ENCODE assay signal across 16 cellular contexts in genomic region chr7:50502947-50503346, GRCh38. TPM values are rescaled to one million over a fixed set of nuclear protein-coding genes. Genes with fewer than 3 reads are reported as not detected.
DNase-seq lines count a peak whose midpoint lies in the region; ATAC-seq, FAIRE-seq and TF ChIP-seq lines count a peak whose summit lies in the region.
"Had no signal": no experiment of that assay in that cellular context is flagged by ENCODE, and none has a peak within 500 bp of the region (broad histone marks: within the 10 kb centered on the region; RNA-seq: fewer than 3 reads in every experiment).

No MANE protein-coding gene starts in this region.

- H3K4me2 ChIP-seq in HepG2 (ENCODE audit: low read depth, low read length): no peak overlapping the region
- H3K4me2 ChIP-seq: KMS-11 had no signal

- in situ Hi-C loops in HepG2 (cut with HindIII; ENCODE audit: extremely low pct_ligation_motif_present, low pct_unique_long_range_greater_than_20kb): no loop called here

- BruUV-seq in HepG2 (replicated peaks; lab: Mats Ljungman, UMichigan): no TSS peak
- BruUV-seq in Caco-2 (replicated peaks; lab: Mats Ljungman, UMichigan): no TSS peak

- no peaks in the 10 kb centered on the region for H3K36me3 Mint-ChIP-seq in stimulated activated naive B cell treated with anti-CD40 and anti-IgM and Interleukin-4, amounts not matched to agents 10 μg/mL and 1 μg/mL and 100 μg/mL, for 72 hours
- no peaks in the 10 kb centered on the region for H3K36me3 Mint-ChIP-seq in Caco-2 (ENCODE audit: insufficient read depth, unreplicated experiment)
- H3K36me3 Mint-ChIP-seq: naive B cell had no signal

- H3K4me1 ChIP-seq in HepG2 (ENCODE audit: insufficient read depth, low read length): no peaks in the 10 kb centered on the region
- H3K4me1 ChIP-seq in Caco-2: no peaks in the 10 kb centered on the region

- 100% methylated on average over 3 of the region's 5 CpGs for WGBS in HepG2 (ENCODE audit: low lambda C conversion rate)

- ATAC-seq in left lobe of liver: peak; percentile 32
- ATAC-seq in stimulated activated naive B cell treated with anti-CD40 and anti-IgM and Interleukin-4, amounts not matched to agents 10 μg/mL and 1 μg/mL and 100 μg/mL, for 72 hours (replicated peaks): no peak
- no peak for ATAC-seq in HepG2

- no peak overlapping the region for H2AFZ ChIP-seq in HepG2 (ENCODE audit: low read length)

- H3K27ac Mint-ChIP-seq in stimulated activated naive B cell treated with anti-CD40 and anti-IgM and Interleukin-4, amounts not matched to agents 10 μg/mL and 1 μg/mL and 100 μg/mL, for 72 hours: peak overlapping the region; percentile 69
- H3K27ac Mint-ChIP-seq in Caco-2 (ENCODE audit: unreplicated experiment): no peak overlapping the region
- H3K27ac Mint-ChIP-seq: activated T-helper 1 cell treated with anti-CD3 and anti-CD28 coated beads, Interleukin-12 subunit alpha, Interleukin-12 subunit beta, Interleukin-2, Interleukin-4 antibody, amounts not matched to agents 30 ng/mL and 10 ng/mL and 1 ng/mL, durations not matched to agents 14 hours and 24 hours and 36 hours; naive B cell had no signal

- DNase-seq in LHCN-M2 (ENCODE audit: low read depth) (peak; percentile 70), coronary artery (ENCODE audit: low spot score) (no peak), left lobe of liver (ENCODE audit: low spot score) (no peak), RCC 7860 (ENCODE audit: low spot score) (no peak), HepG2 (ENCODE audit: low spot score) (no peak), SKM-1 treated with dmso at 0.1 percent for 144 hours (lab: John Stamatoyannopoulos, UW; ENCODE audit: unreplicated experiment) (no peak), Caco-2 (no peak)
- DNase-seq in stimulated activated naive B cell treated with anti-CD40 and anti-IgM and Interleukin-4, amounts not matched to agents 10 μg/mL and 1 μg/mL and 100 μg/mL, for 72 hours: no peak
- DNase-seq: anterior cingulate cortex, H9, naive B cell, NCI-H1694 treated with DMSO at 0.1 percent for 48 hours, T-helper 9 cell had no signal

- peak overlapping the region; percentile 61 to 80 for H3K27ac ChIP-seq in coronary artery
- no peak overlapping the region for H3K27ac ChIP-seq in HepG2 (ENCODE audit: extremely low read length, insufficient read depth, low read length)
- H3K27ac ChIP-seq: KMS-11 had no signal

- no peak overlapping the region for H3K9ac ChIP-seq in HepG2 (ENCODE audit: insufficient read depth, low read depth, low read length)
- H3K9ac ChIP-seq: KMS-11 had no signal

- TF ChIP-seq CTCF in coronary artery (IDR thresholded peaks at IDR 0.05): no peak
- no peak for TF ChIP-seq CTCF in HepG2 (CRISPR knock-in tag; IDR thresholded peaks at IDR 0.05)
- TF ChIP-seq CTCF in Caco-2 (IDR thresholded peaks at IDR 0.05; ENCODE audit: insufficient read depth in 1 of 2, low read depth in 1 of 2, low read length in 1 of 2, severe bottlenecking in 1 of 2, unreplicated experiment in 1 of 2): no peak

- peaks cover 12 to 17% of the 10 kb centered on the region in 2 experiments; a peak in 3 of 5 replicates for H3K36me3 ChIP-seq in HepG2 (replicated peaks in 1 of 2; ENCODE audit: control insufficient read depth in 1 of 2, insufficient read depth in 2 of 2, low read length in 2 of 2)
- peaks cover 1% of the 10 kb centered on the region for H3K36me3 ChIP-seq in Caco-2 (ENCODE audit: control insufficient read depth, insufficient read depth, low read length)

- intact Hi-C loops in HepG2 (cut with micrococcal nuclease; ENCODE audit: unreplicated experiment) (no loop called here), Caco-2 (cut with micrococcal nuclease; ENCODE audit: unreplicated experiment) (no loop called here)

- no peaks in the 10 kb centered on the region for H3K4me1 Mint-ChIP-seq in stimulated activated naive B cell treated with anti-CD40 and anti-IgM and Interleukin-4, amounts not matched to agents 10 μg/mL and 1 μg/mL and 100 μg/mL, for 72 hours
- peaks cover 7% of the 10 kb centered on the region for H3K4me1 Mint-ChIP-seq in Caco-2 (ENCODE audit: low read depth, unreplicated experiment)
- H3K4me1 Mint-ChIP-seq: naive B cell had no signal

- POLR2A ChIA-PET in HepG2 (lab: Yijun Ruan, JAX): no interaction called here
- POLR2A ChIA-PET in Caco-2 (lab: Charles Lee): no interaction called here

- H3K4me3 ChIP-seq in coronary artery (no peak overlapping the region), HepG2 (replicated peaks in 1 of 3; ENCODE audit: insufficient read depth in 1 of 3, low read depth in 2 of 3, low read length in 3 of 3) (no peak overlapping the region), Caco-2 (ENCODE audit: low read depth, low read length) (no peak overlapping the region)

- no peaks in the 10 kb centered on the region for H3K79me2 ChIP-seq in HepG2 (ENCODE audit: insufficient read depth, low read length)

- H3K27me3 Mint-ChIP-seq in stimulated activated naive B cell treated with anti-CD40 and anti-IgM and Interleukin-4, amounts not matched to agents 10 μg/mL and 1 μg/mL and 100 μg/mL, for 72 hours: peaks cover 7 to 10% of the 10 kb centered on the region in 2 donors
- H3K27me3 Mint-ChIP-seq in Caco-2 (ENCODE audit: insufficient read depth, unreplicated experiment): no peaks in the 10 kb centered on the region

- TF ChIP-seq POLR2A in HepG2 (IDR thresholded peaks at IDR 0.05; ENCODE audit: insufficient read depth in 1 of 2, low read depth in 2 of 2, low read length in 2 of 2): no peak

- H3K27me3 ChIP-seq in HepG2 (ENCODE audit: control insufficient read depth in 1 of 2, insufficient read depth in 2 of 2, low read length in 2 of 2) (no peaks in the 10 kb centered on the region), Caco-2 (replicated peaks; ENCODE audit: control insufficient read depth, insufficient read depth, low read length) (no peaks in the 10 kb centered on the region)

- TF ChIP-seq EP300 in HepG2 (IDR thresholded peaks at IDR 0.05; ENCODE audit: low read depth in 2 of 2, low read length in 2 of 2) (no peak), HepG2 (CRISPR knock-in tag; IDR thresholded peaks at IDR 0.05; ENCODE audit: borderline replicate concordance) (no peak)

- no peak overlapping the region for H3K4me3 Mint-ChIP-seq in stimulated activated naive B cell treated with anti-CD40 and anti-IgM and Interleukin-4, amounts not matched to agents 10 μg/mL and 1 μg/mL and 100 μg/mL, for 72 hours
- H3K4me3 Mint-ChIP-seq in Caco-2 (ENCODE audit: unreplicated experiment): no peak overlapping the region
- H3K4me3 Mint-ChIP-seq: activated T-helper 1 cell treated with anti-CD3 and anti-CD28 coated beads, Interleukin-12 subunit alpha, Interleukin-12 subunit beta, Interleukin-2, Interleukin-4 antibody, amounts not matched to agents 30 ng/mL and 10 ng/mL and 1 ng/mL, durations not matched to agents 14 hours and 24 hours and 36 hours; H9; naive B cell had no signal

- no peaks in the 10 kb centered on the region for H4K20me1 ChIP-seq in HepG2 (ENCODE audit: insufficient read depth, low read length)

- peaks cover 0 to 2% of the 10 kb centered on the region in 2 donors for H3K9me3 Mint-ChIP-seq in stimulated activated naive B cell treated with anti-CD40 and anti-IgM and Interleukin-4, amounts not matched to agents 10 μg/mL and 1 μg/mL and 100 μg/mL, for 72 hours
- H3K9me3 Mint-ChIP-seq in Caco-2 (ENCODE audit: unreplicated experiment): no peaks in the 10 kb centered on the region
- H3K9me3 Mint-ChIP-seq: activated T-helper 1 cell treated with anti-CD3 and anti-CD28 coated beads, Interleukin-12 subunit alpha, Interleukin-12 subunit beta, Interleukin-2, Interleukin-4 antibody, amounts not matched to agents 30 ng/mL and 10 ng/mL and 1 ng/mL, durations not matched to agents 14 hours and 24 hours and 36 hours had no signal

- FAIRE-seq in RCC 7860 (lab: Jason Lieb, UNC) (no peak), HepG2 (lab: Jason Lieb, UNC) (no peak)
- FAIRE-seq: islet of Langerhans had no signal

- H3K9me3 ChIP-seq in HepG2 (ENCODE audit: low read length) (no peaks in the 10 kb centered on the region), Caco-2 (no peaks in the 10 kb centered on the region)

- CTCF ChIA-PET in HepG2 (lab: Yijun Ruan, JAX; ENCODE audit: low intra/inter-chr PET ratio, low total read pairs) (no interaction called here), Caco-2 (lab: Charles Lee) (no interaction called here)

- TF ChIP-seq RAD21 in HepG2 (CRISPR knock-in tag; IDR thresholded peaks at IDR 0.05): no peak

TF ChIP-seq in HepG2, 621 proteins besides CTCF, POLR2A, EP300 and RAD21 (continues in another document):
- no peak for TF ChIP-seq RARG (CRISPR knock-in tag; IDR thresholded peaks at IDR 0.05; ENCODE audit: low read depth)
- TF ChIP-seq HNRNPL (IDR thresholded peaks at IDR 0.05; ENCODE audit: low read depth, low read length): no peak
- no peak for TF ChIP-seq ZNF556 (CRISPR knock-in tag; IDR thresholded peaks at IDR 0.05; ENCODE audit: borderline replicate concordance)

RNA-seq across cellular contexts. Expression of gene FIGNL1, which starts 52.8 kb away (rescaled TPM):
- total RNA-seq in LHCN-M2 (2014; rRNA removed): 59.4 and 62.5 TPM in 2 replicates
- polyA plus RNA-seq in LHCN-M2 (2012): 9.5 TPM
- 3.3 TPM for total RNA-seq in left lobe of liver
- 20.9 and 28.0 TPM in 2 replicates for total RNA-seq in HepG2 (2016; rRNA removed; fragmentation: Illumina TruSeq; extraction: Trizol)
- 2.0 and 2.4 TPM in 2 replicates for total RNA-seq in HepG2 (2016; cell fraction: cytosol; rRNA removed; fragmentation: Illumina TruSeq; extraction: Trizol; ENCODE audit: low read depth)
- 17.5 and 28.7 TPM in 2 replicates for total RNA-seq in HepG2 (2016; cell fraction: insoluble cytoplasmic fraction; rRNA removed; fragmentation: Illumina TruSeq; extraction: Trizol)
- total RNA-seq in HepG2 (2016; cell fraction: membrane; rRNA removed; fragmentation: Illumina TruSeq; extraction: Trizol): 5.7 and 6.4 TPM in 2 replicates
- total RNA-seq in HepG2 (2016; cell fraction: nucleus; rRNA removed; fragmentation: Illumina TruSeq; extraction: Trizol): 15.1 and 16.9 TPM in 2 replicates
- polyA plus RNA-seq in HepG2 (2011; rRNA removed): 4.0 and 6.3 TPM in 2 replicates
- polyA plus RNA-seq in HepG2 (2011; cell fraction: cytosol; rRNA removed): 1.3 and 1.5 TPM in 2 replicates
- 2.8 and 3.7 TPM in 2 replicates for polyA plus RNA-seq in HepG2 (2011; cell fraction: nucleus; rRNA removed)
- polyA plus RNA-seq in HepG2 (2012): 3.2 and 5.2 TPM in 2 replicates
- polyA plus RNA-seq in HepG2 (2016; cell fraction: cytosol; fragmentation: Illumina TruSeq; extraction: Trizol; ENCODE audit: low read depth): 0.41 and 0.53 TPM in 2 replicates
- 17.2 and 19.0 TPM in 2 replicates for polyA plus RNA-seq in HepG2 (2016; cell fraction: insoluble cytoplasmic fraction; fragmentation: Illumina TruSeq; extraction: Trizol; ENCODE audit: low read depth)
- polyA plus RNA-seq in HepG2 (2016; cell fraction: membrane; fragmentation: Illumina TruSeq; extraction: Trizol; ENCODE audit: low read depth): 1.4 and 1.5 TPM in 2 replicates
- 15.8 and 16.9 TPM in 2 replicates for polyA plus RNA-seq in HepG2 (2016; cell fraction: nucleus; fragmentation: Illumina TruSeq; extraction: Trizol; ENCODE audit: insufficient read depth, low read depth)
- polyA minus RNA-seq in HepG2 (2011; rRNA and poly(A)+ RNA removed; ENCODE audit: low replicate concordance): 8.0 and 34.7 TPM in 2 replicates
- polyA minus RNA-seq in HepG2 (2011; cell fraction: cytosol; rRNA and poly(A)+ RNA removed): 2.7 and 7.0 TPM in 2 replicates
- 13.6 and 16.1 TPM in 2 replicates for polyA minus RNA-seq in HepG2 (2011; cell fraction: nucleus; rRNA and poly(A)+ RNA removed)
- 41.9 and 47.2 TPM in 2 replicates for total RNA-seq in Caco-2 (2022)
